Comparison of ENCODE assay signal across 11 cellular contexts in the genomic region with DNA sequence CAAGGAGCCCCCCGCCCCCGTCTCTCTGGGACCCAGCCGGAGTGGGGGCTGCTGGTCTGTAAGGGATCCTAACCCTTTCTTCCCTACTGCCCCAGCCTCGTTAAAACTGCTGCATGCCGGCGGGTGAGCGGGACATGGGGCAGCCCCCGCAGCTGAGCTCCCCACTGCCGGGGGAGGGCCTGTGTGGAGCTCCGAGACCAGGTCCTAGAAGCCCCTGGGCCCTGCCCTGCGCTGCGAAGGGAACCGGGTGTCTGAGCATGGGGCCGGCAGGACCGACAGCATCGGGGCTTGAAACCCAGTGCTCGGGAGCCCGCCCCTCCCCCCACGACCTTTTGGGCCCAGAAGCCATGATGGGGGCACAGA. TPM values are rescaled to one million over a fixed set of nuclear protein-coding genes. Genes with fewer than 3 reads are reported as not detected.
A peak's percentile ranks its signal among the peaks of the same experiment; 100 is the strongest.
DNase-seq lines count a peak whose midpoint lies in the region; ATAC-seq, FAIRE-seq and TF ChIP-seq lines count a peak whose summit lies in the region.
"Had no signal": no experiment of that assay in that cellular context is flagged by ENCODE, and none has a peak within 500 bp of the region (broad histone marks: within the 10 kb centered on the region; RNA-seq: fewer than 3 reads in every experiment).

No MANE protein-coding gene starts in this region.

- no peaks in the 10 kb centered on the region for H3K27me3 Mint-ChIP-seq in endodermal cell (ENCODE audit: insufficient read depth)

- H3K9ac ChIP-seq in endodermal cell (ENCODE audit: extremely low read depth, low read length, poor library complexity, severe bottlenecking) = no peak overlapping the region

- H3K36me3 ChIP-seq in endodermal cell (ENCODE audit: control insufficient read depth, insufficient read depth, low read length) (no peaks in the 10 kb centered on the region), upper lobe of left lung (no peaks in the 10 kb centered on the region)

- H3K4me3 ChIP-seq in endodermal cell (ENCODE audit: low read length) (no peak overlapping the region), upper lobe of left lung (peak overlapping the region in 3 of 4 donors; percentile 45 to 55 (median 54))

- ATAC-seq in upper lobe of left lung (ENCODE audit: low FRiP score in 2 of 2) = peak in 1 of 2 donors; percentile 5
- ATAC-seq in GM21526 (IDR thresholded peaks at IDR 0.05; ENCODE audit: low FRiP score, unreplicated experiment) = no peak

- H3K4me1 Mint-ChIP-seq in endodermal cell = peaks cover 9% of the 10 kb centered on the region

- no peaks in the 10 kb centered on the region for H3K36me3 Mint-ChIP-seq in endodermal cell (ENCODE audit: low read depth)
- H3K36me3 Mint-ChIP-seq: memory B cell had no signal

- H3K4me1 ChIP-seq in endodermal cell (ENCODE audit: control insufficient read depth, insufficient read depth, low read length) = peaks cover 5% of the 10 kb centered on the region
- H3K4me1 ChIP-seq in upper lobe of left lung = peaks cover 36 to 50% (median 39%) of the 10 kb centered on the region in 4 donors

- DNase-seq in DMS 273 (lab: John Stamatoyannopoulos, UW; ENCODE audit: unreplicated experiment) (peak; percentile 61), DMS 273 treated with DMSO at 0.1 percent for 48 hours (lab: John Stamatoyannopoulos, UW) (no peak), endodermal cell (no peak), mucosa of gallbladder (ENCODE audit: low spot score) (peak; percentile 12), upper lobe of left lung (peak in 1 of 2 donors; percentile 85), EL (no peak), RCC 7860 (ENCODE audit: low spot score) (no peak)
- DNase-seq: effector CD4-positive, alpha-beta T cell had no signal

- H3K27ac Mint-ChIP-seq in endodermal cell = no peak overlapping the region
- H3K27ac Mint-ChIP-seq: memory B cell had no signal

- no peaks in the 10 kb centered on the region for H3K9me3 Mint-ChIP-seq in endodermal cell
- H3K9me3 Mint-ChIP-seq: memory B cell had no signal

- no peak for TF ChIP-seq CTCF in endodermal cell (conservative IDR thresholded peaks at IDR 0.05)
- TF ChIP-seq CTCF in upper lobe of left lung (IDR thresholded peaks at IDR 0.05) = no peak

- FAIRE-seq in RCC 7860 (lab: Jason Lieb, UNC) = no peak

- no peak overlapping the region for H3K27ac ChIP-seq in endodermal cell (ENCODE audit: low read depth, low read length)
- H3K27ac ChIP-seq in upper lobe of left lung = peak overlapping the region; percentile 80 to 94 (median 90)
- H3K27ac ChIP-seq: 22Rv1 had no signal

- no peaks in the 10 kb centered on the region for H3K27me3 ChIP-seq in endodermal cell (ENCODE audit: control insufficient read depth, insufficient read depth, low read length, poor library complexity, severe bottlenecking)
- H3K27me3 ChIP-seq in upper lobe of left lung = peaks cover 0 to 24% (median 11%) of the 10 kb centered on the region in 4 donors

- TF ChIP-seq POLR2A in upper lobe of left lung (IDR thresholded peaks at IDR 0.05) = no peak

- H3K4me3 Mint-ChIP-seq in endodermal cell = peak overlapping the region; percentile 63

- H3K9me3 ChIP-seq in endodermal cell (ENCODE audit: control insufficient read depth, low read length) (no peaks in the 10 kb centered on the region), upper lobe of left lung (no peaks in the 10 kb centered on the region)

- no peak for TF ChIP-seq EP300 in upper lobe of left lung (IDR thresholded peaks at IDR 0.05)

- WGBS in endodermal cell (ENCODE audit: insufficient coverage in 1 of 2, insufficient read length in 1 of 2), 2 experiments = 61% methylated on average over 19 of the region's 19 CpGs; no CpG with 5 or more reads in 1 of the 2 experiments
- 41 to 60% methylated on average over 7 to 13 of the region's 19 CpGs for WGBS in upper lobe of left lung, 2 donors

RNA-seq across cellular contexts. Expression of a gene that starts 9.2 kb away (rescaled TPM):
- 100 to 1,000 TPM; 232 to 407 TPM for total RNA-seq in endodermal cell
- polyA plus RNA-seq in endodermal cell (2013, experiment 1 of 2) = 172 TPM
- polyA plus RNA-seq in endodermal cell (2013, experiment 2 of 2) = 154 TPM
- 583 TPM for total RNA-seq in mucosa of gallbladder
- total RNA-seq in upper lobe of left lung = 100 to 1,000 TPM in 5 of 6 donors, 10 to 100 TPM in 1; 61.9 to 351 (median 205) TPM

Comparison
In these comparisons a context has a peak if more than half of its experiments do, and no peak if none do; other contexts are left out.
1. DNase-seq: peak in DMS 273 (single experiment) and mucosa of gallbladder (single experiment); none in DMS 273 treated with DMSO at 0.1 percent for 48 hours (single experiment), endodermal cell (single experiment), EL (single experiment) and RCC 7860 (single experiment).